27 cellular contexts compared by ENCODE assay signal in the genomic region with DNA sequence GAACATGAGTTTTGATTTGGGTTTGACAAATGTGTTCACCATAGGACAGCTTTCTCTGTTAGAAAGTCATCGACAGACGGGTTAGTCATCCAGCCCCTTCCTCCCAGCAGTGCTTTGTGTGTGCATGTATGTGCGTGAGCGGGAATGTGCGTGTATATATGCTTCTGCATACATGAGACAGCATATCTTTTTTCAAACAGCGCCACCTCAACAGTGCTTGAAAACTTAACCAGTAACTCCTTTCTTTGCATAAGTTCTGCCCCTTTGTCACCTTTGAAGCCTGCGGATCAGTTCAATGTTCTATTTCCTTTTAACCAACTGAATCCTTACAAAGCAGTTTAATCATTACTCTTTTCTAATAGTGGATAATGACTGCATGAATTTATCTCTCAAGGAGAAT.
"Had no signal": no experiment of that assay in that cellular context is flagged by ENCODE, and none has a peak within 500 bp of the region (broad histone marks: within the 10 kb centered on the region; RNA-seq: fewer than 3 reads in every experiment).

No MANE protein-coding gene starts in this region.

- H3K4me1 ChIP-seq: left lung, uterus had no signal

- H3K36me3 Mint-ChIP-seq: activated naive CD8-positive, alpha-beta T cell; stimulated activated effector memory CD8-positive, alpha-beta T cell treated with anti-CD3 and anti-CD28 coated beads, Interleukin-12 subunit alpha, Interleukin-12 subunit beta, amount 100 ng/mL, for 72 hours had no signal

- H3K9me3 ChIP-seq: left lung, neutrophil, ovary, thoracic aorta, uterus had no signal

- H3K4me3 Mint-ChIP-seq: activated naive CD8-positive, alpha-beta T cell; natural killer cell treated with Interleukin-12 subunit alpha and Interleukin-12 subunit beta and Interleukin-15 and Interleukin-18, amount 100 ng/mL, for 72 hours; stimulated activated effector memory CD8-positive, alpha-beta T cell treated with anti-CD3 and anti-CD28 coated beads, Interleukin-12 subunit alpha, Interleukin-12 subunit beta, amount 100 ng/mL, for 72 hours; stimulated activated naive CD8-positive, alpha-beta T cell treated with anti-CD3 and anti-CD28 coated beads, Interleukin-15, Interleukin-2, amounts not matched to agents 100 ng/mL and 50 ng/mL, for 24 hours had no signal

- H3K27me3 Mint-ChIP-seq: activated naive CD8-positive, alpha-beta T cell; progenitor cell of endocrine pancreas; stimulated activated naive CD8-positive, alpha-beta T cell treated with anti-CD3 and anti-CD28 coated beads, Interleukin-15, Interleukin-2, amounts not matched to agents 100 ng/mL and 50 ng/mL, for 24 hours had no signal

- H3K36me3 ChIP-seq: left lung, neutrophil, ovary, thoracic aorta, uterus had no signal

- H3K4me3 ChIP-seq: left lung, lung, ovary, skin epidermis, thoracic aorta, uterus had no signal

- H3K27ac Mint-ChIP-seq: activated naive CD8-positive, alpha-beta T cell; natural killer cell treated with Interleukin-12 subunit alpha and Interleukin-12 subunit beta and Interleukin-15 and Interleukin-18, amount 100 ng/mL, for 72 hours; progenitor cell of endocrine pancreas; stimulated activated effector memory CD8-positive, alpha-beta T cell treated with anti-CD3 and anti-CD28 coated beads, Interleukin-12 subunit alpha, Interleukin-12 subunit beta, amount 100 ng/mL, for 72 hours; stimulated activated naive CD8-positive, alpha-beta T cell treated with anti-CD3 and anti-CD28 coated beads, Interleukin-15, Interleukin-2, amounts not matched to agents 100 ng/mL and 50 ng/mL, for 24 hours had no signal

- H3K27ac ChIP-seq: epithelial cell of prostate, left lung, neutrophil, ovary, skin epidermis, thoracic aorta, uterus, VCaP had no signal

- DNase-seq: activated CD4-positive, alpha-beta T cell treated with anti-CD3 and anti-CD28 coated beads for 48 hours; activated CD4-positive, alpha-beta T cell treated with anti-CD3 and anti-CD28 coated beads, Interleukin-2, amount 50 U/mL, for 48 hours; activated effector memory CD4-positive, alpha-beta T cell treated with Interleukin-2 at 50 U/mL for 16 hours; activated naive CD4-positive, alpha-beta T cell treated with Interleukin-2 at 50 U/mL for 16 hours; anterior cingulate cortex; dermis blood vessel endothelial cell; effector CD8-positive, alpha-beta T cell; kidney glomerular epithelial cell; left lung; mesendoderm; ovary; retina; stimulated activated CD4-positive, alpha-beta T cell treated with anti-CD3 and anti-CD28 coated beads, Interleukin-4, amount 100 ng/mL, for 24 hours; trophoblast cell; uterus had no signal

- H3K27me3 ChIP-seq: left lung, neutrophil, ovary, uterus had no signal

- ATAC-seq: left lung; natural killer cell treated with Interleukin-12 subunit alpha and Interleukin-12 subunit beta and Interleukin-15 and Interleukin-18, amount 100 ng/mL, for 72 hours; sciatic nerve; stimulated activated effector memory CD8-positive, alpha-beta T cell treated with anti-CD3 and anti-CD28 coated beads, Interleukin-12 subunit alpha, Interleukin-12 subunit beta, amount 100 ng/mL, for 72 hours had no signal

- H3K9me3 Mint-ChIP-seq: natural killer cell treated with Interleukin-12 subunit alpha and Interleukin-12 subunit beta and Interleukin-15 and Interleukin-18, amount 100 ng/mL, for 72 hours; stimulated activated effector memory CD8-positive, alpha-beta T cell treated with anti-CD3 and anti-CD28 coated beads, Interleukin-12 subunit alpha, Interleukin-12 subunit beta, amount 100 ng/mL, for 72 hours; stimulated activated naive CD8-positive, alpha-beta T cell treated with anti-CD3 and anti-CD28 coated beads, Interleukin-15, Interleukin-2, amounts not matched to agents 100 ng/mL and 50 ng/mL, for 24 hours had no signal
